In genomic region chr17:64918842-64919288, GRCh38 we compare ENCODE assay signal across 8 cellular contexts. TPM values are rescaled to one million over a fixed set of nuclear protein-coding genes. Genes with fewer than 3 reads are reported as not detected.
DNase-seq lines count a peak whose midpoint lies in the region; ATAC-seq and TF ChIP-seq lines count a peak whose summit lies in the region.
"Not testable (repeated sequence)": the region's sequence is repeated elsewhere in the genome, so short reads cannot be mapped to it uniquely, and the experiment has no call there.

No MANE protein-coding gene starts in this region.

- peaks cover 0 to 22% (median 7%) of the 10 kb centered on the region in 7 donors for H3K4me1 Mint-ChIP-seq in naive thymus-derived CD4-positive, alpha-beta T cell
- H3K4me1 Mint-ChIP-seq in stimulated activated effector memory CD8-positive, alpha-beta T cell treated with anti-CD3 and anti-CD28 coated beads, Interleukin-12 subunit alpha, Interleukin-12 subunit beta, amount 100 ng/mL, for 72 hours, result not testable (repeated sequence)

- TF ChIP-seq CTCF in Peyer's patch (IDR thresholded peaks at IDR 0.05); fibroblast of villous mesenchyme (IDR thresholded peaks at IDR 0.05; ENCODE audit: insufficient read depth, low read depth, low read length): not testable (repeated sequence)

- H3K9me3 Mint-ChIP-seq in naive thymus-derived CD4-positive, alpha-beta T cell; stimulated activated effector memory CD8-positive, alpha-beta T cell treated with anti-CD3 and anti-CD28 coated beads, Interleukin-12 subunit alpha, Interleukin-12 subunit beta, amount 100 ng/mL, for 72 hours: not testable (repeated sequence)

- peak overlapping the region; percentile 83 to 97 (median 92) for H3K27ac Mint-ChIP-seq in naive thymus-derived CD4-positive, alpha-beta T cell
- H3K27ac Mint-ChIP-seq in stimulated activated effector memory CD8-positive, alpha-beta T cell treated with anti-CD3 and anti-CD28 coated beads, Interleukin-12 subunit alpha, Interleukin-12 subunit beta, amount 100 ng/mL, for 72 hours, result peak overlapping the region; percentile 91

- DNase-seq in DMS53 (lab: John Stamatoyannopoulos, UW) (peak; percentile 61), Peyer's patch (peak; percentile 75 to 86 (median 79)), fibroblast of villous mesenchyme (ENCODE audit: low read depth) (peak; percentile 12)
- DNase-seq in activated gamma-delta T cell treated with anti-CD3 and anti-CD28 coated beads, Interleukin-2, amount 50 U/mL, for 16 hours (ENCODE audit: low read depth), result peak; percentile 17
- DNase-seq in naive thymus-derived CD4-positive, alpha-beta T cell, result peak in 2 of 9 donors; percentile 42 to 71
- not testable (repeated sequence) for DNase-seq in stimulated activated effector memory CD8-positive, alpha-beta T cell treated with anti-CD3 and anti-CD28 coated beads, Interleukin-12 subunit alpha, Interleukin-12 subunit beta, amount 100 ng/mL, for 72 hours (ENCODE audit: low spot score in 2 of 2)

- not testable (repeated sequence) for H3K4me1 ChIP-seq in Peyer's patch; naive thymus-derived CD4-positive, alpha-beta T cell (ENCODE audit: control insufficient read depth in 2 of 2, insufficient read depth in 2 of 2, low read length in 2 of 2)

- peak overlapping the region; percentile 53 to 94 (median 88) for H3K4me3 ChIP-seq in Peyer's patch
- peak overlapping the region; percentile 72 for H3K4me3 ChIP-seq in fibroblast of villous mesenchyme (ENCODE audit: low read depth, low read length)
- peak overlapping the region; percentile 62 for H3K4me3 ChIP-seq in naive thymus-derived CD4-positive, alpha-beta T cell (ENCODE audit: low read length)

- TF ChIP-seq POLR2A in Peyer's patch (IDR thresholded peaks at IDR 0.05), result not testable (repeated sequence)

- CTCF ChIA-PET in naive thymus-derived CD4-positive, alpha-beta T cell (lab: Charles Lee), result interaction anchor here (0.6 kb wide), 1 partner anchor 885 kb away, joined by 4 read pairs; no protein-coding TSS in a partner anchor

- H3K4me3 Mint-ChIP-seq in naive thymus-derived CD4-positive, alpha-beta T cell, result peak overlapping the region; percentile 84 to 94 (median 88)
- peak overlapping the region; percentile 80 for H3K4me3 Mint-ChIP-seq in stimulated activated effector memory CD8-positive, alpha-beta T cell treated with anti-CD3 and anti-CD28 coated beads, Interleukin-12 subunit alpha, Interleukin-12 subunit beta, amount 100 ng/mL, for 72 hours

- peak overlapping the region; percentile 92 to 99 (median 99) for H3K27ac ChIP-seq in Peyer's patch
- peak overlapping the region; percentile 90 for H3K27ac ChIP-seq in naive thymus-derived CD4-positive, alpha-beta T cell (ENCODE audit: low read depth, low read length)

- not testable (repeated sequence) for H3K9me3 ChIP-seq in Peyer's patch; naive thymus-derived CD4-positive, alpha-beta T cell (ENCODE audit: control insufficient read depth in 2 of 3, low read length in 3 of 3)

- not testable (repeated sequence) for H3K27me3 ChIP-seq in Peyer's patch; naive thymus-derived CD4-positive, alpha-beta T cell (ENCODE audit: control insufficient read depth in 2 of 2, insufficient read depth in 2 of 2, low read length in 2 of 2)

- POLR2A ChIA-PET in naive thymus-derived CD4-positive, alpha-beta T cell (lab: Charles Lee), result interaction anchor here (0.7 to 1.6 kb wide), 8 partner anchors 8 to 414 kb away, joined by 3 to 4 read pairs (median 3); partner anchors contain the start of genes CEP95 and DDX5

- not testable (repeated sequence) for H3K27me3 Mint-ChIP-seq in naive thymus-derived CD4-positive, alpha-beta T cell

- ATAC-seq in GM21576 (IDR thresholded peaks at IDR 0.05; ENCODE audit: unreplicated experiment) (peak; percentile 39), HG03521 (IDR thresholded peaks at IDR 0.05; ENCODE audit: unreplicated experiment) (peak; percentile 46)
- ATAC-seq in naive thymus-derived CD4-positive, alpha-beta T cell, result peak; percentile 50
- ATAC-seq in stimulated activated effector memory CD8-positive, alpha-beta T cell treated with anti-CD3 and anti-CD28 coated beads, Interleukin-12 subunit alpha, Interleukin-12 subunit beta, amount 100 ng/mL, for 72 hours, result peak; percentile 65

- intact Hi-C loops in naive thymus-derived CD4-positive, alpha-beta T cell (cut with micrococcal nuclease), result loop anchor here (10.0 kb wide), 2 partner anchors 136 to 414 kb away; partner anchors contain the start of genes CEP95 (in 1 of the 2), DDX5 (in 1 of the 2) and GNA13 (in 1 of the 2)

- H3K36me3 ChIP-seq in Peyer's patch; naive thymus-derived CD4-positive, alpha-beta T cell (ENCODE audit: control insufficient read depth in 2 of 3, insufficient read depth in 3 of 3, low read length in 3 of 3): not testable (repeated sequence)

- H3K36me3 Mint-ChIP-seq in naive thymus-derived CD4-positive, alpha-beta T cell, result not testable (repeated sequence)
- H3K36me3 Mint-ChIP-seq in stimulated activated effector memory CD8-positive, alpha-beta T cell treated with anti-CD3 and anti-CD28 coated beads, Interleukin-12 subunit alpha, Interleukin-12 subunit beta, amount 100 ng/mL, for 72 hours, result peaks cover 11% of the 10 kb centered on the region

RNA-seq across cellular contexts. Expression of gene LRRC37A3, which starts 0.4 kb away (rescaled TPM):
- total RNA-seq in Peyer's patch (10 to 100 TPM in 2 of 4 donors, 1 to 10 TPM in 2; 5.2 to 23.1 (median 9.8) TPM), fibroblast of villous mesenchyme (12.2 and 20.3 TPM in 2 replicates)
- 10 to 100 TPM; 17.6 to 46.7 (median 42.6) TPM for total RNA-seq in naive thymus-derived CD4-positive, alpha-beta T cell
- polyA plus RNA-seq in naive thymus-derived CD4-positive, alpha-beta T cell, result 1 to 10 TPM; 1.9 to 5.3 TPM
